1 cellular context compared by ENCODE assay signal in the genomic region with DNA sequence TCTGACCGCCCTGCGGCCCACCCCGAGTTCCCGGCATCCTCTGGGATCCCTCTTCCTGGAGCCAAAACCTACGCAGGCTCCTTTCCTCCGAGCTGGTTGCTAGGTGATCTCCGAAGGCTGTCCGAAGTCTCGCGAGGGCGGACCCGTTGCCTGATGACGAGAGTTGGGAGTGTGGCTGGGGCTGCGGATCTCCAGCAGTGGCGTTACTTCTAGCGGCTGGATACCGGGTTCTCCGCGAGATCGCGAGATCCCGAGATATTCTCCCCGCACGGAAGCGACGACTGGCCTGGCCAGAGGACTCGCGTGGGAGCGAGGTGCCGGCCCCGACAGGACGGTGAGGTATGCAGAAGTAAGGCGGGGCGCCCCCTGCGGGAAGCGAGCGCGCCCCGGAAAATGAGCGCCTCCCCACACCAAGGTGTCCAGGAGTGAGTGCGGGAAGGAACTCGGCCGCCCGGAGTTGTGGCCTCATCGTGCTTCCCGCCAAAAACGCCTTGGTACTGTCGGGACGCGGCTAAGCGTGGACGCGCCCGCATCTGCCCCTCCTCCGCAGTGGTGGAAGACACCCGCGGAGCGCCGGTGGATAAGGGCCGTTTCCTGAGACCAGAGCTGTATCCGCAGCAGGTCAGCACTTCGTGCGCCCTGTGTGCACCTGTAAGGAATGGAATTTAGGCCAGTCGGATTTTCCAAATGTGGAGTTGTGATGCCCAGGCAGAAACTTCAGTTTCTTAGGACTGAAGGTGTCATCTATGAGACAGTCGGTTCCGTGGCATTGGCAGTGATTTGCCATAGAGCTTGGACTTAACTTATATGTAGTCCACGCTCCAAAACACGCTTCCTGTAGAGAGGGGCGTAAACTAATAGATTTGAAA.
TF ChIP-seq lines count a peak whose summit lies in the region.

A gene (plus strand): TSS at position 146 of the 869 bp plus-strand sequence. CDS start 1,426 bp downstream, outside the sequence.

TF ChIP-seq in WTC11, 78 proteins besides CTCF, POLR2A, EP300 and RAD21 (continued from another document and continues in another):
- TF ChIP-seq, protein P1, sequence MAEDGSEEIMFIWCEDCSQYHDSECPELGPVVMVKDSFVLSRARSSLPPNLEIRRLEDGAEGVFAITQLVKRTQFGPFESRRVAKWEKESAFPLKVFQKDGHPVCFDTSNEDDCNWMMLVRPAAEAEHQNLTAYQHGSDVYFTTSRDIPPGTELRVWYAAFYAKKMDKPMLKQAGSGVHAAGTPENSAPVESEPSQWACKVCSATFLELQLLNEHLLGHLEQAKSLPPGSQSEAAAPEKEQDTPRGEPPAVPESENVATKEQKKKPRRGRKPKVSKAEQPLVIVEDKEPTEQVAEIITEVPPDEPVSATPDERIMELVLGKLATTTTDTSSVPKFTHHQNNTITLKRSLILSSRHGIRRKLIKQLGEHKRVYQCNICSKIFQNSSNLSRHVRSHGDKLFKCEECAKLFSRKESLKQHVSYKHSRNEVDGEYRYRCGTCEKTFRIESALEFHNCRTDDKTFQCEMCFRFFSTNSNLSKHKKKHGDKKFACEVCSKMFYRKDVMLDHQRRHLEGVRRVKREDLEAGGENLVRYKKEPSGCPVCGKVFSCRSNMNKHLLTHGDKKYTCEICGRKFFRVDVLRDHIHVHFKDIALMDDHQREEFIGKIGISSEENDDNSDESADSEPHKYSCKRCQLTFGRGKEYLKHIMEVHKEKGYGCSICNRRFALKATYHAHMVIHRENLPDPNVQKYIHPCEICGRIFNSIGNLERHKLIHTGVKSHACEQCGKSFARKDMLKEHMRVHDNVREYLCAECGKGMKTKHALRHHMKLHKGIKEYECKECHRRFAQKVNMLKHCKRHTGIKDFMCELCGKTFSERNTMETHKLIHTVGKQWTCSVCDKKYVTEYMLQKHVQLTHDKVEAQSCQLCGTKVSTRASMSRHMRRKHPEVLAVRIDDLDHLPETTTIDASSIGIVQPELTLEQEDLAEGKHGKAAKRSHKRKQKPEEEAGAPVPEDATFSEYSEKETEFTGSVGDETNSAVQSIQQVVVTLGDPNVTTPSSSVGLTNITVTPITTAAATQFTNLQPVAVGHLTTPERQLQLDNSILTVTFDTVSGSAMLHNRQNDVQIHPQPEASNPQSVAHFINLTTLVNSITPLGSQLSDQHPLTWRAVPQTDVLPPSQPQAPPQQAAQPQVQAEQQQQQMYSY (CRISPR knock-in tag; IDR thresholded peaks at IDR 0.05): no peak
- TF ChIP-seq, protein P2, sequence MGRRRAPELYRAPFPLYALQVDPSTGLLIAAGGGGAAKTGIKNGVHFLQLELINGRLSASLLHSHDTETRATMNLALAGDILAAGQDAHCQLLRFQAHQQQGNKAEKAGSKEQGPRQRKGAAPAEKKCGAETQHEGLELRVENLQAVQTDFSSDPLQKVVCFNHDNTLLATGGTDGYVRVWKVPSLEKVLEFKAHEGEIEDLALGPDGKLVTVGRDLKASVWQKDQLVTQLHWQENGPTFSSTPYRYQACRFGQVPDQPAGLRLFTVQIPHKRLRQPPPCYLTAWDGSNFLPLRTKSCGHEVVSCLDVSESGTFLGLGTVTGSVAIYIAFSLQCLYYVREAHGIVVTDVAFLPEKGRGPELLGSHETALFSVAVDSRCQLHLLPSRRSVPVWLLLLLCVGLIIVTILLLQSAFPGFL (CRISPR knock-in tag; IDR thresholded peaks at IDR 0.05; ENCODE audit: borderline replicate concordance): 0 out of 2 replicates have a peak, but pooled peaks have one; percentile 61
- no peak for TF ChIP-seq ZNF219 (CRISPR knock-in tag; IDR thresholded peaks at IDR 0.05; ENCODE audit: borderline replicate concordance)
- TF ChIP-seq ELF4 (CRISPR knock-in tag; IDR thresholded peaks at IDR 0.05; ENCODE audit: low read depth): no peak
- peak; percentile 86; the same call in 1 of the 2 replicates for TF ChIP-seq CREM (CRISPR knock-in tag; IDR thresholded peaks at IDR 0.05)
- no peak for TF ChIP-seq RORB (CRISPR knock-in tag; IDR thresholded peaks at IDR 0.05)
- TF ChIP-seq, protein P3, sequence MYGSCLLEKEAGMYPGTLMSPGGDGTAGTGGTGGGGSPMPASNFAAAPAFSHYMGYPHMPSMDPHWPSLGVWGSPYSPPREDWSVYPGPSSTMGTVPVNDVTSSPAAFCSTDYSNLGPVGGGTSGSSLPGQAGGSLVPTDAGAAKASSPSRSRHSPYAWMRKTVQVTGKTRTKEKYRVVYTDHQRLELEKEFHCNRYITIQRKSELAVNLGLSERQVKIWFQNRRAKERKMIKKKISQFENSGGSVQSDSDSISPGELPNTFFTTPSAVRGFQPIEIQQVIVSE (CRISPR knock-in tag; IDR thresholded peaks at IDR 0.05; ENCODE audit: borderline replicate concordance): no peak
- TF ChIP-seq, protein P4, sequence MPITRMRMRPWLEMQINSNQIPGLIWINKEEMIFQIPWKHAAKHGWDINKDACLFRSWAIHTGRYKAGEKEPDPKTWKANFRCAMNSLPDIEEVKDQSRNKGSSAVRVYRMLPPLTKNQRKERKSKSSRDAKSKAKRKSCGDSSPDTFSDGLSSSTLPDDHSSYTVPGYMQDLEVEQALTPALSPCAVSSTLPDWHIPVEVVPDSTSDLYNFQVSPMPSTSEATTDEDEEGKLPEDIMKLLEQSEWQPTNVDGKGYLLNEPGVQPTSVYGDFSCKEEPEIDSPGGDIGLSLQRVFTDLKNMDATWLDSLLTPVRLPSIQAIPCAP (CRISPR knock-in tag; IDR thresholded peaks at IDR 0.05): peak; percentile 62; the same call in 1 of the 2 replicates
- TF ChIP-seq, protein P5, sequence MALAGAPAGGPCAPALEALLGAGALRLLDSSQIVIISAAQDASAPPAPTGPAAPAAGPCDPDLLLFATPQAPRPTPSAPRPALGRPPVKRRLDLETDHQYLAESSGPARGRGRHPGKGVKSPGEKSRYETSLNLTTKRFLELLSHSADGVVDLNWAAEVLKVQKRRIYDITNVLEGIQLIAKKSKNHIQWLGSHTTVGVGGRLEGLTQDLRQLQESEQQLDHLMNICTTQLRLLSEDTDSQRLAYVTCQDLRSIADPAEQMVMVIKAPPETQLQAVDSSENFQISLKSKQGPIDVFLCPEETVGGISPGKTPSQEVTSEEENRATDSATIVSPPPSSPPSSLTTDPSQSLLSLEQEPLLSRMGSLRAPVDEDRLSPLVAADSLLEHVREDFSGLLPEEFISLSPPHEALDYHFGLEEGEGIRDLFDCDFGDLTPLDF (CRISPR knock-in tag; IDR thresholded peaks at IDR 0.05): no peak
- 0 out of 2 replicates have a peak, but pooled peaks have one; percentile 10 for TF ChIP-seq FOXK1 (CRISPR knock-in tag; IDR thresholded peaks at IDR 0.05)
- TF ChIP-seq ZBTB21 (CRISPR knock-in tag; IDR thresholded peaks at IDR 0.05; ENCODE audit: borderline replicate concordance): no peak
- TF ChIP-seq, protein P6, sequence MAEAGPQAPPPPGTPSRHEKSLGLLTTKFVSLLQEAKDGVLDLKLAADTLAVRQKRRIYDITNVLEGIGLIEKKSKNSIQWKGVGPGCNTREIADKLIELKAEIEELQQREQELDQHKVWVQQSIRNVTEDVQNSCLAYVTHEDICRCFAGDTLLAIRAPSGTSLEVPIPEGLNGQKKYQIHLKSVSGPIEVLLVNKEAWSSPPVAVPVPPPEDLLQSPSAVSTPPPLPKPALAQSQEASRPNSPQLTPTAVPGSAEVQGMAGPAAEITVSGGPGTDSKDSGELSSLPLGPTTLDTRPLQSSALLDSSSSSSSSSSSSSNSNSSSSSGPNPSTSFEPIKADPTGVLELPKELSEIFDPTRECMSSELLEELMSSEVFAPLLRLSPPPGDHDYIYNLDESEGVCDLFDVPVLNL (CRISPR knock-in tag; IDR thresholded peaks at IDR 0.05; ENCODE audit: borderline replicate concordance, low read depth): no peak
- peak; percentile 27; the same call in 1 of the 2 replicates for TF ChIP-seq GABPB1 (CRISPR knock-in tag; IDR thresholded peaks at IDR 0.05)
- no peak for TF ChIP-seq HMGA2 (CRISPR knock-in tag; IDR thresholded peaks at IDR 0.05)
- no peak for TF ChIP-seq NR3C1 (CRISPR knock-in tag; conservative IDR thresholded peaks at IDR 0.05; ENCODE audit: low read depth)
- no peak for TF ChIP-seq SP1 (CRISPR knock-in tag; conservative IDR thresholded peaks at IDR 0.05)
- TF ChIP-seq FOXP1 (CRISPR knock-in tag; IDR thresholded peaks at IDR 0.05; ENCODE audit: borderline replicate concordance): peak; percentile 93
- TF ChIP-seq EMX1 (CRISPR knock-in tag; IDR thresholded peaks at IDR 0.05): no peak
- TF ChIP-seq MXD4 (CRISPR knock-in tag; IDR thresholded peaks at IDR 0.05; ENCODE audit: borderline replicate concordance): no peak
- TF ChIP-seq, protein P7, sequence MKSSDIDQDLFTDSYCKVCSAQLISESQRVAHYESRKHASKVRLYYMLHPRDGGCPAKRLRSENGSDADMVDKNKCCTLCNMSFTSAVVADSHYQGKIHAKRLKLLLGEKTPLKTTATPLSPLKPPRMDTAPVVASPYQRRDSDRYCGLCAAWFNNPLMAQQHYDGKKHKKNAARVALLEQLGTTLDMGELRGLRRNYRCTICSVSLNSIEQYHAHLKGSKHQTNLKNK (CRISPR knock-in tag; IDR thresholded peaks at IDR 0.05): no peak
- TF ChIP-seq SOX15 (CRISPR knock-in tag; IDR thresholded peaks at IDR 0.05): no peak
- TF ChIP-seq, protein P8, sequence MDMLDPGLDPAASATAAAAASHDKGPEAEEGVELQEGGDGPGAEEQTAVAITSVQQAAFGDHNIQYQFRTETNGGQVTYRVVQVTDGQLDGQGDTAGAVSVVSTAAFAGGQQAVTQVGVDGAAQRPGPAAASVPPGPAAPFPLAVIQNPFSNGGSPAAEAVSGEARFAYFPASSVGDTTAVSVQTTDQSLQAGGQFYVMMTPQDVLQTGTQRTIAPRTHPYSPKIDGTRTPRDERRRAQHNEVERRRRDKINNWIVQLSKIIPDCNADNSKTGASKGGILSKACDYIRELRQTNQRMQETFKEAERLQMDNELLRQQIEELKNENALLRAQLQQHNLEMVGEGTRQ (CRISPR knock-in tag; IDR thresholded peaks at IDR 0.05): no peak
- no peak for TF ChIP-seq ZNF423 (CRISPR knock-in tag; IDR thresholded peaks at IDR 0.05)
- TF ChIP-seq, protein P9, sequence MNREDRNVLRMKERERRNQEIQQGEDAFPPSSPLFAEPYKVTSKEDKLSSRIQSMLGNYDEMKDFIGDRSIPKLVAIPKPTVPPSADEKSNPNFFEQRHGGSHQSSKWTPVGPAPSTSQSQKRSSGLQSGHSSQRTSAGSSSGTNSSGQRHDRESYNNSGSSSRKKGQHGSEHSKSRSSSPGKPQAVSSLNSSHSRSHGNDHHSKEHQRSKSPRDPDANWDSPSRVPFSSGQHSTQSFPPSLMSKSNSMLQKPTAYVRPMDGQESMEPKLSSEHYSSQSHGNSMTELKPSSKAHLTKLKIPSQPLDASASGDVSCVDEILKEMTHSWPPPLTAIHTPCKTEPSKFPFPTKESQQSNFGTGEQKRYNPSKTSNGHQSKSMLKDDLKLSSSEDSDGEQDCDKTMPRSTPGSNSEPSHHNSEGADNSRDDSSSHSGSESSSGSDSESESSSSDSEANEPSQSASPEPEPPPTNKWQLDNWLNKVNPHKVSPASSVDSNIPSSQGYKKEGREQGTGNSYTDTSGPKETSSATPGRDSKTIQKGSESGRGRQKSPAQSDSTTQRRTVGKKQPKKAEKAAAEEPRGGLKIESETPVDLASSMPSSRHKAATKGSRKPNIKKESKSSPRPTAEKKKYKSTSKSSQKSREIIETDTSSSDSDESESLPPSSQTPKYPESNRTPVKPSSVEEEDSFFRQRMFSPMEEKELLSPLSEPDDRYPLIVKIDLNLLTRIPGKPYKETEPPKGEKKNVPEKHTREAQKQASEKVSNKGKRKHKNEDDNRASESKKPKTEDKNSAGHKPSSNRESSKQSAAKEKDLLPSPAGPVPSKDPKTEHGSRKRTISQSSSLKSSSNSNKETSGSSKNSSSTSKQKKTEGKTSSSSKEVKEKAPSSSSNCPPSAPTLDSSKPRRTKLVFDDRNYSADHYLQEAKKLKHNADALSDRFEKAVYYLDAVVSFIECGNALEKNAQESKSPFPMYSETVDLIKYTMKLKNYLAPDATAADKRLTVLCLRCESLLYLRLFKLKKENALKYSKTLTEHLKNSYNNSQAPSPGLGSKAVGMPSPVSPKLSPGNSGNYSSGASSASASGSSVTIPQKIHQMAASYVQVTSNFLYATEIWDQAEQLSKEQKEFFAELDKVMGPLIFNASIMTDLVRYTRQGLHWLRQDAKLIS (CRISPR knock-in tag; IDR thresholded peaks at IDR 0.05; ENCODE audit: borderline replicate concordance): no peak
- no peak for TF ChIP-seq OVOL2 (CRISPR knock-in tag; IDR thresholded peaks at IDR 0.05; ENCODE audit: borderline replicate concordance)
- TF ChIP-seq JAZF1 (CRISPR knock-in tag; IDR thresholded peaks at IDR 0.05): no peak
- peak; percentile 30; the same call in 1 of the 2 replicates for TF ChIP-seq ZNF263 (CRISPR knock-in tag; IDR thresholded peaks at IDR 0.05; ENCODE audit: low read depth)
- TF ChIP-seq, protein P10, sequence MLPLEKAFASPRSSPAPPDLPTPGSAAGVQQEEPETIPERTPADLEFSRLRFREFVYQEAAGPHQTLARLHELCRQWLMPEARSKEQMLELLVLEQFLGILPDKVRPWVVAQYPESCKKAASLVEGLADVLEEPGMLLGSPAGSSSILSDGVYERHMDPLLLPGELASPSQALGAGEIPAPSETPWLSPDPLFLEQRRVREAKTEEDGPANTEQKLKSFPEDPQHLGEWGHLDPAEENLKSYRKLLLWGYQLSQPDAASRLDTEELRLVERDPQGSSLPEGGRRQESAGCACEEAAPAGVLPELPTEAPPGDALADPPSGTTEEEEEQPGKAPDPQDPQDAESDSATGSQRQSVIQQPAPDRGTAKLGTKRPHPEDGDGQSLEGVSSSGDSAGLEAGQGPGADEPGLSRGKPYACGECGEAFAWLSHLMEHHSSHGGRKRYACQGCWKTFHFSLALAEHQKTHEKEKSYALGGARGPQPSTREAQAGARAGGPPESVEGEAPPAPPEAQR (CRISPR knock-in tag; IDR thresholded peaks at IDR 0.05): no peak
- TF ChIP-seq, protein P11, sequence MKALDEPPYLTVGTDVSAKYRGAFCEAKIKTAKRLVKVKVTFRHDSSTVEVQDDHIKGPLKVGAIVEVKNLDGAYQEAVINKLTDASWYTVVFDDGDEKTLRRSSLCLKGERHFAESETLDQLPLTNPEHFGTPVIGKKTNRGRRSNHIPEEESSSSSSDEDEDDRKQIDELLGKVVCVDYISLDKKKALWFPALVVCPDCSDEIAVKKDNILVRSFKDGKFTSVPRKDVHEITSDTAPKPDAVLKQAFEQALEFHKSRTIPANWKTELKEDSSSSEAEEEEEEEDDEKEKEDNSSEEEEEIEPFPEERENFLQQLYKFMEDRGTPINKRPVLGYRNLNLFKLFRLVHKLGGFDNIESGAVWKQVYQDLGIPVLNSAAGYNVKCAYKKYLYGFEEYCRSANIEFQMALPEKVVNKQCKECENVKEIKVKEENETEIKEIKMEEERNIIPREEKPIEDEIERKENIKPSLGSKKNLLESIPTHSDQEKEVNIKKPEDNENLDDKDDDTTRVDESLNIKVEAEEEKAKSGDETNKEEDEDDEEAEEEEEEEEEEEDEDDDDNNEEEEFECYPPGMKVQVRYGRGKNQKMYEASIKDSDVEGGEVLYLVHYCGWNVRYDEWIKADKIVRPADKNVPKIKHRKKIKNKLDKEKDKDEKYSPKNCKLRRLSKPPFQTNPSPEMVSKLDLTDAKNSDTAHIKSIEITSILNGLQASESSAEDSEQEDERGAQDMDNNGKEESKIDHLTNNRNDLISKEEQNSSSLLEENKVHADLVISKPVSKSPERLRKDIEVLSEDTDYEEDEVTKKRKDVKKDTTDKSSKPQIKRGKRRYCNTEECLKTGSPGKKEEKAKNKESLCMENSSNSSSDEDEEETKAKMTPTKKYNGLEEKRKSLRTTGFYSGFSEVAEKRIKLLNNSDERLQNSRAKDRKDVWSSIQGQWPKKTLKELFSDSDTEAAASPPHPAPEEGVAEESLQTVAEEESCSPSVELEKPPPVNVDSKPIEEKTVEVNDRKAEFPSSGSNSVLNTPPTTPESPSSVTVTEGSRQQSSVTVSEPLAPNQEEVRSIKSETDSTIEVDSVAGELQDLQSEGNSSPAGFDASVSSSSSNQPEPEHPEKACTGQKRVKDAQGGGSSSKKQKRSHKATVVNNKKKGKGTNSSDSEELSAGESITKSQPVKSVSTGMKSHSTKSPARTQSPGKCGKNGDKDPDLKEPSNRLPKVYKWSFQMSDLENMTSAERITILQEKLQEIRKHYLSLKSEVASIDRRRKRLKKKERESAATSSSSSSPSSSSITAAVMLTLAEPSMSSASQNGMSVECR (CRISPR knock-in tag; IDR thresholded peaks at IDR 0.05; ENCODE audit: borderline replicate concordance): no peak
- TF ChIP-seq TEAD4 (CRISPR knock-in tag; IDR thresholded peaks at IDR 0.05): no peak; the same call in 1 of the 2 replicates
- 0 out of 2 replicates have a peak, but pooled peaks have one; percentile 42 for TF ChIP-seq ZNF232 (CRISPR knock-in tag; IDR thresholded peaks at IDR 0.05)
